ENCODE assay signal across 18 cellular contexts in the genomic region with DNA sequence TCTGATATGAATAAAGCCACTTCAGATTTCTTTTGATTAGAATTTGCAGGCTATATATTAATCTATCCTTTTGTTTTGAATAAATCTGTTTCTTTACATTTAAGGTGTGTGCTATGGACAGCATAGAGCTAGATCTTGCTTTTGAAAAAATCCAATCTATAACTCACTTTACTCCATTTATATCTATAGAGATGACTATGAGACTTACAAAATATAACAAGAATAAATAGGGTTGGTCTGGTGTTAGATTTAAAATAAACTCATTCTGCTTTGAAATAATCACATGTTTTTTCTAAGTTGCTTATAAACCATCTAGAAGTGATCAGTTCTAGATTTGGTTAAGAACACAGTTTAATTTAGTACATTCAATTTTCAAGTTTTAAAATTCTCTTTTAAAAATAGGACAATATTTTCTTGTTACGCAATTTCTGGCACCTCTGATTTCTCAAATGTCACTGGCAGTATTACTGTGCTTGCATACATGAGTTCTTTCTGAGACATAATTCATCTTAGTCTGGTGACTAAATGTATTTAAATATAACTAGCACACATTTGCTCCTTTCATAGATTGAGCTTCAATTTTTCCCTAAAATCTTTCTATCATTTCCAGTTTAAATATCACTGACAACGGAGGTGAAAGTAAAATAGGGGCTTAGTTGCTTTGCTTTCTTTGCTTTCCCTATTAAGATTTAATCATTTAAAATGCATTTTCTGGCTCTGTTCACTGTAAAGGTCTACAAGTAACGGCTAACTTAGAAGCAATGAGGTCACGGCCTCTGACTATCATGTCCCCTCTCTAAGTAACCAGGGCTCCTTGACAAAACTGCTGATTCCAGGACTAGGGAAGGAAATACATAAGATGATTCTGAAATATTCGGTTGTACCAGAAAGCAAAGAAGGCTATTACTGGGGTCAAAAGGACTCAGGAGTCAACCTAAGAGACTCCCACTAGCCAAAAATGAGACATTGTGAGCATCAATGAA.
"Had no signal": no experiment of that assay in that cellular context is flagged by ENCODE, and none has a peak within 500 bp of the region (broad histone marks: within the 10 kb centered on the region; RNA-seq: fewer than 3 reads in every experiment).

No MANE protein-coding gene starts in this region.

- H3K4me3 ChIP-seq: tibial nerve, uterus had no signal

- H3K27me3 ChIP-seq: neutrophil, tibial nerve, uterus had no signal

- H3K36me3 ChIP-seq: neutrophil, tibial nerve had no signal

- ATAC-seq: activated naive CD4-positive, alpha-beta T cell treated with anti-CD3 and anti-CD28 coated beads, Interleukin-2, amount 50 U/mL, for 72 hours; esophagus mucosa; left ventricle myocardium superior; naive thymus-derived CD4-positive, alpha-beta T cell had no signal

- DNase-seq: activated CD4-positive, alpha-beta T cell treated with anti-CD3 and anti-CD28 coated beads, Interleukin-2, amount 50 U/mL, for 1 hour; activated CD4-positive, CD25-positive, alpha-beta regulatory T cell treated with anti-CD3 and anti-CD28 coated beads, Interleukin-2, amount 50 U/mL, for 72 hours; activated CD8-positive, alpha-beta memory T cell treated with anti-CD3 and anti-CD28 coated beads for 24 hours; activated CD8-positive, alpha-beta memory T cell treated with anti-CD3 and anti-CD28 coated beads, Interleukin-2, amount 50 U/mL, for 48 hours; activated gamma-delta T cell; effector CD4-positive, alpha-beta T cell; immature natural killer cell; left ventricle myocardium superior; naive thymus-derived CD4-positive, alpha-beta T cell; stimulated activated CD4-positive, alpha-beta T cell treated with anti-CD3 and anti-CD28 coated beads, Interleukin-15, amount 100 ng/mL, for 24 hours; stimulated activated CD4-positive, alpha-beta T cell treated with anti-CD3 and anti-CD28 coated beads, Interleukin-2, amount 100 ng/mL, for 48 hours; uterus had no signal

- H3K4me1 ChIP-seq: uterus had no signal

- H3K27ac ChIP-seq: tibial nerve, uterus, VCaP had no signal

- H3K9me3 ChIP-seq: neutrophil, tibial nerve, uterus had no signal

- FAIRE-seq: bronchial epithelial cell had no signal
